ENCODE assay signal across 18 cellular contexts in the genomic region with DNA sequence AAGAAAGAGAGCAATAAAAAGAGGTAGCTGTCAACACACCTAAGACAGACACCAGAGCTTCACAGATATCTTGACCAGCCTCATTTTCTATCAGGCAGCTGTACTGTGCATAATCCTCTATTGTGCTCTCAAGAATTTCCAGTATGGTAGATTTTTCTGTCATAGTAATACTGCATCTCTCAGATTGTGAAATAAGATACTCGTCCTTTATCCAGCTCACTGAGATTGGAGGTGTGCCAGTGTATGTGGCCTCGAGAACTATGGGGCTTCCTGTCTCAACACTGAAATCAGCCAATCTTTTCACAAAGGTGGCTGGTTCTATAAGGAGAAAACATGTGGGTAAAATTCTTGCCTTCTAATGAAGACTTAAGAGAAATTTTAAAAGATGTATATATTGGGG.
A peak's percentile ranks its signal among the peaks of the same experiment; 100 is the strongest.
DNase-seq lines count a peak whose midpoint lies in the region; FAIRE-seq and TF ChIP-seq lines count a peak whose summit lies in the region.
"Had no signal": no experiment of that assay in that cellular context is flagged by ENCODE, and none has a peak within 500 bp of the region (broad histone marks: within the 10 kb centered on the region; RNA-seq: fewer than 3 reads in every experiment).

No MANE protein-coding gene starts in this region.

- no peak overlapping the region for H3K4me3 ChIP-seq in A673 (ENCODE audit: low read depth, low read length, poor library complexity, severe bottlenecking)
- H3K4me3 ChIP-seq in bronchial epithelial cell (ENCODE audit: low read depth, low read length) = no peak overlapping the region
- H3K4me3 ChIP-seq: BLaER1, SK-N-MC had no signal

- H3K36me3 ChIP-seq in A673 (ENCODE audit: insufficient read depth, low read length, poor library complexity, severe bottlenecking) (no peaks in the 10 kb centered on the region), bronchial epithelial cell (ENCODE audit: control insufficient read depth, insufficient read depth, low read length) (no peaks in the 10 kb centered on the region)
- H3K36me3 ChIP-seq: BLaER1 had no signal

- CTCF ChIA-PET in A673 (lab: Charles Lee) = no interaction called here

- H3K27ac ChIP-seq in A673 (ENCODE audit: low read depth, low read length, poor library complexity, severe bottlenecking) = no peak overlapping the region
- H3K27ac ChIP-seq: BLaER1, SK-N-MC had no signal

- no peaks in the 10 kb centered on the region for H3K4me1 ChIP-seq in A673 (ENCODE audit: insufficient read depth, low read length, poor library complexity, severe bottlenecking)
- H3K4me1 ChIP-seq: BLaER1 had no signal

- peaks cover 76% of the 10 kb centered on the region for H3K27me3 ChIP-seq in A673 (replicated peaks; ENCODE audit: insufficient read depth, low read depth, low read length, poor library complexity)
- peaks cover 2% of the 10 kb centered on the region for H3K27me3 ChIP-seq in bronchial epithelial cell (ENCODE audit: control insufficient read depth, insufficient read depth, low read length)
- H3K27me3 ChIP-seq: BLaER1 had no signal

- DNase-seq in NCI-H2029 treated with DMSO at 0.1 percent for 48 hours (lab: John Stamatoyannopoulos, UW) (peak; percentile 1), NCI-H2029 (lab: John Stamatoyannopoulos, UW) (no peak), A673 (ENCODE audit: low spot score) (peak; percentile 4), M059J (ENCODE audit: low read depth) (peak; percentile 14), bronchial epithelial cell (ENCODE audit: low read depth) (peak; percentile 1), GM12891 (ENCODE audit: insufficient read length, low spot score) (no peak), NCI-H2227 treated with DMSO at 0.1 percent for 48 hours (lab: John Stamatoyannopoulos, UW) (no peak), KBM-7 (no peak)
- DNase-seq: IMR-90, Kasumi-1, NCI-H1436 treated with DMSO at 0.1 percent for 48 hours, NCI-H2081 treated with DMSO at 0.1 percent for 48 hours, NCI-H446, NCI-H69, T-helper 1 cell had no signal

- in situ Hi-C loops in KBM-7 (cut with MboI; ENCODE audit: low pct_unique_long_range_greater_than_20kb, low sequenced_read_pairs) = no loop called here

- POLR2A ChIA-PET in A673 (lab: Charles Lee; ENCODE audit: low non-redundant PET) = no interaction called here

- TF ChIP-seq CTCF in A673 (conservative IDR thresholded peaks at IDR 0.05; ENCODE audit: low read depth, low read length) (no peak), bronchial epithelial cell (IDR thresholded peaks at IDR 0.05; ENCODE audit: insufficient read depth, low read length, severe bottlenecking) (no peak)

- no peak for FAIRE-seq in bronchial epithelial cell (lab: Jason Lieb, UNC)
- no peak for FAIRE-seq in GM12891 (lab: Jason Lieb, UNC)
- FAIRE-seq: H1 had no signal

- TF ChIP-seq POLR2A in GM12891 (IDR thresholded peaks at IDR 0.05; ENCODE audit: low read depth, low read length) = no peak

- BruUV-seq in A673 (replicated peaks; lab: Mats Ljungman, UMichigan) = no TSS peak

- intact Hi-C loops in A673 (cut with micrococcal nuclease; ENCODE audit: unreplicated experiment) = no loop called here

- H3K9me3 ChIP-seq in A673 (ENCODE audit: low read depth, low read length, poor library complexity, severe bottlenecking) = no peaks in the 10 kb centered on the region
- H3K9me3 ChIP-seq: BLaER1 had no signal

TF ChIP-seq in GM12891, 5 proteins besides CTCF, POLR2A, EP300 and RAD21:
- TF ChIP-seq TAF1 (IDR thresholded peaks at IDR 0.05; ENCODE audit: low read depth, low read length) = no peak

Comparison
In these comparisons a context has a peak if more than half of its experiments do, and no peak if none do; other contexts are left out.
1. DNase-seq: peak in NCI-H2029 treated with DMSO at 0.1 percent for 48 hours (single experiment), A673 (single experiment), M059J (single experiment) and bronchial epithelial cell (single experiment); none in NCI-H2029 (single experiment), GM12891 (single experiment), NCI-H2227 treated with DMSO at 0.1 percent for 48 hours (single experiment) and KBM-7 (single experiment).